In the genomic region with DNA sequence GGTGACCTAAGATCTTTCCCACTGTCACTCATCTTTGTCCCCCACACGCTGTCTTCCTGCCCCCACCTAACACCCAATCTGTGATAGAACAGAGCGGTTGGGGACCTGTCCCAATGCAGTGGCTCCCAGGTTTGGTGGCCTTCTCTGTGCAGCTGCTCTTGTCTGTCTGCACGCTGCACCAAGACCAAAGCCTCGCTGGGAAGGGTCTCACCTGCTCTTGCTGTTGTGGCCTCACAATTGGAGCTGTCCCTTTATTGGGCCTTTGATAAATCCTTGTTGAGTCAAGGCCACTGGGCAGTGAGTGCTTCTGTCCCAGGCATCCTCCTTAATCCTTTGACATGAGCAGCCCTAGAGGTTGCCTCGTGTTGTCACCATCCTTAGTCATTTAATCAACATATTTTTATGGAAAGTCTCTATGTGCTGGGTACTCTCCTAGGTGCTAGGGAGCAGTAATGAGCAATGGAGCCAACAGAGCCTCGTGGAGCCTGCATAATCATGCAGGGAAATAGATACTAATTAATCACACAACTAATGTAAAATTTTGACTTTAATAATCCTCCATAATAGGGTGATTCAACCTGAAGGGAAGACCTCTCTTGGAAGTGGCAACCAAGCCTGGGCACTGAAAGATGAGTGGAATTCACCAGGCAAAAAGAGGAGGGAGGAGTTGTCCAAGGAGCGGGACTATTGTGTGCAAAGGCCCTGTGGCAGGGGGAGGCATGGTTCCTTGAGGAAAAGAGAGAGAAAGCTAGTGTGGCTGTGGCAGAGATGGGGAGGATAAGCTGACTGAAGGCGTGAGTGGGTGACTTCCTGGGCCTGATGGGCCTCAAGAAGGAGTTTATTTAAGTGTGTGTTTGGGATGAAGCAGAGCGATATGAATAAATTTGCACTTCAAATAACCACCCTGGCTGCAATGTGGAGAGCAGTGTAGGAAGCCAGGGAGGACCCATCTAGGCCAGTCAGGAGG, we compare ENCODE assay signal across 2 cellular contexts.
TF ChIP-seq lines count a peak whose summit lies in the region.

No MANE protein-coding gene starts in this region.

TF ChIP-seq in K562, 482 proteins besides CTCF, POLR2A, EP300 and RAD21:
- TF ChIP-seq RBM25 (IDR thresholded peaks at IDR 0.05; ENCODE audit: low read depth, low read length, severe bottlenecking): peak; percentile 5
- TF ChIP-seq SMARCA5 (IDR thresholded peaks at IDR 0.05): peak; percentile 39; the same call in 1 of the 2 replicates
- TF ChIP-seq, protein P1, sequence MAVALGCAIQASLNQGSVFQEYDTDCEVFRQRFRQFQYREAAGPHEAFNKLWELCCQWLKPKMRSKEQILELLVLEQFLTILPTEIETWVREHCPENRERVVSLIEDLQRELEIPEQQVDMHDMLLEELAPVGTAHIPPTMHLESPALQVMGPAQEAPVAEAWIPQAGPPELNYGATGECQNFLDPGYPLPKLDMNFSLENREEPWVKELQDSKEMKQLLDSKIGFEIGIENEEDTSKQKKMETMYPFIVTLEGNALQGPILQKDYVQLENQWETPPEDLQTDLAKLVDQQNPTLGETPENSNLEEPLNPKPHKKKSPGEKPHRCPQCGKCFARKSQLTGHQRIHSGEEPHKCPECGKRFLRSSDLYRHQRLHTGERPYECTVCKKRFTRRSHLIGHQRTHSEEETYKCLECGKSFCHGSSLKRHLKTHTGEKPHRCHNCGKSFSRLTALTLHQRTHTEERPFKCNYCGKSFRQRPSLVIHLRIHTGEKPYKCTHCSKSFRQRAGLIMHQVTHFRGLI (CRISPR knock-in tag; IDR thresholded peaks at IDR 0.05): no peak
- no peak for TF ChIP-seq PHF8 (IDR thresholded peaks at IDR 0.05; ENCODE audit: borderline replicate concordance, low read length)
- TF ChIP-seq BCOR (IDR thresholded peaks at IDR 0.05): 0 out of 2 replicates have a peak, but pooled peaks have one; percentile 21
- TF ChIP-seq FOXP1 (CRISPR knock-in tag; IDR thresholded peaks at IDR 0.05): no peak

TF ChIP-seq in SK-N-SH, 30 proteins besides CTCF, POLR2A, EP300 and RAD21:
- no peak for TF ChIP-seq TCF12 (IDR thresholded peaks at IDR 0.05)
- no peak for TF ChIP-seq FOXM1 (IDR thresholded peaks at IDR 0.05; ENCODE audit: low read depth)
- TF ChIP-seq GABPA (IDR thresholded peaks at IDR 0.05; ENCODE audit: low read depth): no peak
- TF ChIP-seq, protein P2, sequence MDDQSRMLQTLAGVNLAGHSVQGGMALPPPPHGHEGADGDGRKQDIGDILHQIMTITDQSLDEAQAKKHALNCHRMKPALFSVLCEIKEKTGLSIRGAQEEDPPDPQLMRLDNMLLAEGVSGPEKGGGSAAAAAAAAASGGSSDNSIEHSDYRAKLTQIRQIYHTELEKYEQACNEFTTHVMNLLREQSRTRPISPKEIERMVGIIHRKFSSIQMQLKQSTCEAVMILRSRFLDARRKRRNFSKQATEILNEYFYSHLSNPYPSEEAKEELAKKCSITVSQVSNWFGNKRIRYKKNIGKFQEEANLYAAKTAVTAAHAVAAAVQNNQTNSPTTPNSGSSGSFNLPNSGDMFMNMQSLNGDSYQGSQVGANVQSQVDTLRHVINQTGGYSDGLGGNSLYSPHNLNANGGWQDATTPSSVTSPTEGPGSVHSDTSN (IDR thresholded peaks at IDR 0.05): no peak
- TF ChIP-seq, protein P3, sequence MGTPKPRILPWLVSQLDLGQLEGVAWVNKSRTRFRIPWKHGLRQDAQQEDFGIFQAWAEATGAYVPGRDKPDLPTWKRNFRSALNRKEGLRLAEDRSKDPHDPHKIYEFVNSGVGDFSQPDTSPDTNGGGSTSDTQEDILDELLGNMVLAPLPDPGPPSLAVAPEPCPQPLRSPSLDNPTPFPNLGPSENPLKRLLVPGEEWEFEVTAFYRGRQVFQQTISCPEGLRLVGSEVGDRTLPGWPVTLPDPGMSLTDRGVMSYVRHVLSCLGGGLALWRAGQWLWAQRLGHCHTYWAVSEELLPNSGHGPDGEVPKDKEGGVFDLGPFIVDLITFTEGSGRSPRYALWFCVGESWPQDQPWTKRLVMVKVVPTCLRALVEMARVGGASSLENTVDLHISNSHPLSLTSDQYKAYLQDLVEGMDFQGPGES (IDR thresholded peaks at IDR 0.05; ENCODE audit: low read depth, low read length): no peak
- no peak for TF ChIP-seq RXRA (IDR thresholded peaks at IDR 0.05; ENCODE audit: borderline replicate concordance, low read depth)
- TF ChIP-seq ELF1 (IDR thresholded peaks at IDR 0.05): no peak
- TF ChIP-seq MXI1 (IDR thresholded peaks at IDR 0.05; ENCODE audit: low read depth, low read length): no peak
- no peak for TF ChIP-seq TEAD4 (IDR thresholded peaks at IDR 0.05; ENCODE audit: borderline replicate concordance, insufficient read depth)
- TF ChIP-seq SIN3A (IDR thresholded peaks at IDR 0.05; ENCODE audit: borderline replicate concordance, low read depth, low read length): no peak
- TF ChIP-seq, protein P4, sequence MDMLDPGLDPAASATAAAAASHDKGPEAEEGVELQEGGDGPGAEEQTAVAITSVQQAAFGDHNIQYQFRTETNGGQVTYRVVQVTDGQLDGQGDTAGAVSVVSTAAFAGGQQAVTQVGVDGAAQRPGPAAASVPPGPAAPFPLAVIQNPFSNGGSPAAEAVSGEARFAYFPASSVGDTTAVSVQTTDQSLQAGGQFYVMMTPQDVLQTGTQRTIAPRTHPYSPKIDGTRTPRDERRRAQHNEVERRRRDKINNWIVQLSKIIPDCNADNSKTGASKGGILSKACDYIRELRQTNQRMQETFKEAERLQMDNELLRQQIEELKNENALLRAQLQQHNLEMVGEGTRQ (IDR thresholded peaks at IDR 0.05; ENCODE audit: borderline replicate concordance, low read depth, low read length): no peak
- no peak for TF ChIP-seq NRF1 (IDR thresholded peaks at IDR 0.05; ENCODE audit: low read depth, low read length)
- TF ChIP-seq, protein P5, sequence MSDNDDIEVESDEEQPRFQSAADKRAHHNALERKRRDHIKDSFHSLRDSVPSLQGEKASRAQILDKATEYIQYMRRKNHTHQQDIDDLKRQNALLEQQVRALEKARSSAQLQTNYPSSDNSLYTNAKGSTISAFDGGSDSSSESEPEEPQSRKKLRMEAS (IDR thresholded peaks at IDR 0.05; ENCODE audit: low read depth): no peak
- TF ChIP-seq TAF1 (IDR thresholded peaks at IDR 0.05; ENCODE audit: borderline replicate concordance, low read depth, low read length): no peak
- no peak for TF ChIP-seq MEF2A (IDR thresholded peaks at IDR 0.05; ENCODE audit: borderline replicate concordance, low read depth)
TF ChIP-seq in SK-N-SH: peak in this region for 0.
